Comparison of ENCODE assay signal across 15 cellular contexts in genomic region chr9:27768781-27769180, GRCh38.
DNase-seq lines count a peak whose midpoint lies in the region; ATAC-seq and TF ChIP-seq lines count a peak whose summit lies in the region.
"Had no signal": no experiment of that assay in that cellular context is flagged by ENCODE, and none has a peak within 500 bp of the region (broad histone marks: within the 10 kb centered on the region; RNA-seq: fewer than 3 reads in every experiment).

No MANE protein-coding gene starts in this region.

- no TSS peak for BruUV-seq in OCI-LY7 (replicated peaks; lab: Mats Ljungman, UMichigan)

- no peaks in the 10 kb centered on the region for H3K36me3 ChIP-seq in BLaER1
- H3K36me3 ChIP-seq in OCI-LY7 (ENCODE audit: insufficient read depth, low read length) = no peaks in the 10 kb centered on the region

- H2AFZ ChIP-seq in OCI-LY7 (ENCODE audit: low read length) = no peak overlapping the region
- H2AFZ ChIP-seq: GM23248 had no signal

- no peak for TF ChIP-seq CTCF in OCI-LY7 (conservative IDR thresholded peaks at IDR 0.05; ENCODE audit: low read length)

- H3K27ac ChIP-seq in BLaER1 (no peak overlapping the region), OCI-LY7 (ENCODE audit: low read depth, low read length, poor library complexity, severe bottlenecking) (no peak overlapping the region)
- H3K27ac ChIP-seq: C4-2B, GM23248 had no signal

- POLR2A ChIA-PET in OCI-LY7 (lab: Charles Lee) = interaction anchor here (1.2 kb wide), 1 partner anchor 18 kb away, joined by 3 read pairs; no protein-coding TSS in a partner anchor

- no peaks in the 10 kb centered on the region for H3K27me3 ChIP-seq in BLaER1

- H3K9ac ChIP-seq in BLaER1 = no peak overlapping the region
- H3K9ac ChIP-seq: GM23248 had no signal

- CTCF ChIA-PET in OCI-LY7 (lab: Charles Lee; ENCODE audit: unreplicated experiment) = no interaction called here

- ATAC-seq in GM19397 (IDR thresholded peaks at IDR 0.05; ENCODE audit: unreplicated experiment) (no peak), esophagus mucosa (no peak), HG02678 (IDR thresholded peaks at IDR 0.05; ENCODE audit: unreplicated experiment) (no peak)
- ATAC-seq: CD8-positive, alpha-beta T cell had no signal

- H3K9me3 ChIP-seq in BLaER1 (no peaks in the 10 kb centered on the region), OCI-LY7 (ENCODE audit: low read length) (no peaks in the 10 kb centered on the region)
- H3K9me3 ChIP-seq: Caco-2 had no signal

- intact Hi-C loops in OCI-LY7 (cut with micrococcal nuclease; ENCODE audit: unreplicated experiment) = no loop called here

- H3K4me2 ChIP-seq in BLaER1 (peak overlapping the region; percentile 25), OCI-LY7 (ENCODE audit: low read length) (no peak overlapping the region)

- DNase-seq in Jurkat, Clone E6-1 (ENCODE audit: low read depth, low spot score) = peak; percentile 8
- peak; percentile 1 for DNase-seq in OCI-LY7 (ENCODE audit: low spot score)
- DNase-seq: Caco-2; CD8-positive, alpha-beta T cell; DMS153; DMS79 treated with DMSO at 0.1 percent for 48 hours; GF-D8; GM23248; H7; HCEC 1CT had no signal

- H4K20me1 ChIP-seq in BLaER1 (no peaks in the 10 kb centered on the region), OCI-LY7 (ENCODE audit: insufficient read depth, low read length) (no peaks in the 10 kb centered on the region)

- H3K79me2 ChIP-seq in OCI-LY7 (ENCODE audit: insufficient read depth, low read depth, low read length) = no peaks in the 10 kb centered on the region

- H3K4me3 ChIP-seq in BLaER1 (no peak overlapping the region), OCI-LY7 (ENCODE audit: low read depth, low read length, poor library complexity, severe bottlenecking) (no peak overlapping the region)
- no peak overlapping the region for H3K4me3 ChIP-seq in Jurkat, Clone E6-1 (ENCODE audit: low read length)
- H3K4me3 ChIP-seq: GM23248 had no signal

- peaks cover 4% of the 10 kb centered on the region; the same call in 1 of the 2 replicates for H3K9me2 ChIP-seq in OCI-LY7 (ENCODE audit: insufficient read depth, low read length)

- H3K4me1 ChIP-seq in BLaER1 (peaks cover 16% of the 10 kb centered on the region), OCI-LY7 (ENCODE audit: insufficient read depth, low read length, poor library complexity, severe bottlenecking) (no peaks in the 10 kb centered on the region)
- H3K4me1 ChIP-seq: Caco-2 had no signal
